In the genomic region with DNA sequence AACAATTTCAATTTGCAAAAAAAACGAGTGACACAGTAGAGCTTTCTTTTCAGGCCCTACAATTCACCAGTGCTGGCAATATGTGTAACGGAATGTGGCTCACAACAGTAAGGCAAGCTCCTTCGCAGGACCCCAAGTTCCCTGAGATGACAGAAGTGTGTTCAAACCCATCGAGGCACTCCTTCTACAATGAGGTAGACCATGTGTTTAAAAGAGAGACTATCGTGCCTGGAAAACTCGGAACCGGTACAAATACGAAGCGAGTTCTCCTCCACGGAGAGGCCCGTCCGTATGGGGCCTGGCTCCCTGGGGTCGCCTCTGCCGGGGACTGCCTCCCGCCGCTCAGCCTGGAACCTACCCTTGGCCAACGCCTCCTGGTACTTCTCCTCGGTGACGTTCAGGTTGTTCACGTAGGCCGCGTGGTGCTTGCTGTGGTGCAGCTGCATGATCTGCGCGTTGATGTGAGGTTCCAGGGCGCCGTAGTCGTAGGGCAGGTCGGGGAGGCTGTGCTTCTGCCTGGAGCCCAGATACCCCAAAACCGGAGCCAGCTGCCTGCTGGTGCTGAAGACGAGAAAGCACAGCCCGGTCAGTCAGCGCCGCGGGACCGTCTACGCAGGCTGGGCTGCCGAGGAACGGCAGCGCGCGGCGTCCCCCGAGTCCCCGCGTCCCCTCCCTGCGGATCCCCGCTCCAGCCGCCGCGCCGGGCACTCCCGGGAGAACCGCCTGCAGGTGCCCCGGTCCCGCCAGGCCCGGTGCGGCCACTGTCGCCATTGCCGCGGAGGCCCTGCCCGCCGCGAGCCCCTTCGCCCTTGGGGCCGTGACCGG, we compare ENCODE assay signal across 7 cellular contexts. TPM values are rescaled to one million over a fixed set of nuclear protein-coding genes. Genes with fewer than 3 reads are reported as not detected.
A peak's percentile ranks its signal among the peaks of the same experiment; 100 is the strongest.
DNase-seq lines count a peak whose midpoint lies in the region; ATAC-seq lines count a peak whose summit lies in the region.

No MANE protein-coding gene starts in this region.

- ATAC-seq in GM18502 (IDR thresholded peaks at IDR 0.05; ENCODE audit: poor library complexity, unreplicated experiment) (peak; percentile 44), HG02623 (IDR thresholded peaks at IDR 0.05; ENCODE audit: unreplicated experiment) (peak; percentile 31), left lobe of liver (peak; percentile 28)

- DNase-seq in NCI-H1092 (lab: John Stamatoyannopoulos, UW), result peak; percentile 40
- peak; percentile 67 for DNase-seq in activated CD4-positive, CD25-positive, alpha-beta regulatory T cell treated with anti-CD3 and anti-CD28 coated beads, Interleukin-2, amount 50 U/mL, for 72 hours
- DNase-seq in cerebellum (ENCODE audit: low spot score), result peak; percentile 44
- peak; percentile 67 for DNase-seq in left lobe of liver (ENCODE audit: low spot score)
- DNase-seq in stimulated activated CD4-positive, alpha-beta T cell treated with anti-CD3 and anti-CD28 coated beads, Interleukin-2, amount 100 ng/mL, for 4 hours (ENCODE audit: low read depth), result peak; percentile 50

RNA-seq across cellular contexts. Expression of gene SOD2, which starts 0.5 kb away (rescaled TPM):
- total RNA-seq in cerebellum (45.4 TPM), left lobe of liver (608 TPM)

RNA-seq across cellular contexts. Expression of gene WTAP, which starts 34.8 kb away (rescaled TPM):
- total RNA-seq in cerebellum (109 TPM), left lobe of liver (23.7 TPM)

Comparison
In these comparisons a context has a peak if more than half of its experiments do, and no peak if none do; other contexts are left out.
1. Peak in every context shown above with its lines: DNase-seq and ATAC-seq.
2. RNA of gene SOD2, which starts 0.5 kb away (total RNA-seq): 608 TPM in left lobe of liver (single experiment); 45.4 TPM in cerebellum (single experiment); every median in the first group is over 10 times any median in the second.